8 cellular contexts compared by ENCODE assay signal in genomic region chr3:57164606-57165573, GRCh38. TPM values are rescaled to one million over a fixed set of nuclear protein-coding genes. Genes with fewer than 3 reads are reported as not detected.
DNase-seq lines count a peak whose midpoint lies in the region; ATAC-seq and TF ChIP-seq lines count a peak whose summit lies in the region.

Gene IL17RD (minus strand): TSS chr3:57165353. CDS start chr3:57165286, 67 bp downstream.

- no CpG with 5 or more reads among the region's 100 CpGs for WGBS in H9 (ENCODE audit: extremely low coverage, insufficient read length, low lambda C conversion rate)
- WGBS in endodermal cell (ENCODE audit: insufficient coverage in 1 of 2, insufficient read length in 1 of 2), 2 experiments: 0% methylated on average over 29 to 100 of the region's 100 CpGs

- no peak within 1 kb of the TSS for H2AK5ac ChIP-seq in H9 (ENCODE audit: insufficient read length, low read length)

- no peak within 1 kb of the TSS for H3K27ac ChIP-seq in CD8-positive, alpha-beta T cell (ENCODE audit: low read depth, low read length)
- H3K27ac ChIP-seq in H9 (ENCODE audit: insufficient read length, low read depth, low read length) (no peak within 1 kb of the TSS), endodermal cell (ENCODE audit: low read depth, low read length) (peak within 1 kb of the TSS; percentile 91)

- no peak for TF ChIP-seq CTCF in CD8-positive, alpha-beta T cell (IDR thresholded peaks at IDR 0.05)
- TF ChIP-seq CTCF in H9 (conservative IDR thresholded peaks at IDR 0.05) (no peak), endodermal cell (conservative IDR thresholded peaks at IDR 0.05) (no peak)

- CTCF ChIA-PET in CD8-positive, alpha-beta T cell (lab: Charles Lee): no interaction called here

- no peak within 1 kb of the TSS for H2BK20ac ChIP-seq in H9 (ENCODE audit: low read depth, low read length, poor library complexity, severe bottlenecking)

- H2BK5ac ChIP-seq in H9 (ENCODE audit: insufficient read length, low read length): no peak within 1 kb of the TSS

- H3K4me3 ChIP-seq in CD8-positive, alpha-beta T cell (ENCODE audit: low read depth, low read length): peak within 1 kb of the TSS; percentile 14
- H3K4me3 ChIP-seq in endodermal cell (ENCODE audit: low read length): peak within 1 kb of the TSS; percentile 91

- peaks cover 67% of the 10 kb centered on the region for H3K27me3 Mint-ChIP-seq in CD8-positive, alpha-beta T cell (ENCODE audit: low read depth)
- H3K27me3 Mint-ChIP-seq in H9 (ENCODE audit: low read depth): peaks cover 69% of the 10 kb centered on the region
- no peaks in the 10 kb centered on the region for H3K27me3 Mint-ChIP-seq in endodermal cell (ENCODE audit: insufficient read depth)

- H3K56ac ChIP-seq in H9 (ENCODE audit: insufficient read length, low read depth, low read length): no peak within 1 kb of the TSS

- H3K23me2 ChIP-seq in H9 (ENCODE audit: insufficient read length, low read depth, low read length, poor library complexity, severe bottlenecking): peaks cover 9% of the 10 kb centered on the region

- no peak within 1 kb of the TSS for H3T11ph ChIP-seq in H9 (ENCODE audit: low read length)

- H3K4ac ChIP-seq in H9 (ENCODE audit: low read depth, low read length): no peak within 1 kb of the TSS

- ATAC-seq in CD8-positive, alpha-beta T cell: peak; percentile 55
- no peak for ATAC-seq in GM21526 (IDR thresholded peaks at IDR 0.05; ENCODE audit: low FRiP score, unreplicated experiment)

- H4K8ac ChIP-seq in H9 (replicated peaks; ENCODE audit: insufficient read length, low read depth, low read length): no peak within 1 kb of the TSS

- no peak within 1 kb of the TSS for H4K5ac ChIP-seq in H9 (ENCODE audit: insufficient read length, low read depth, low read length)

- H3K14ac ChIP-seq in H9 (ENCODE audit: insufficient read depth, low read length): peak within 1 kb of the TSS; percentile 87

- H4K91ac ChIP-seq in H9 (ENCODE audit: insufficient read length, low read depth, low read length): no peak within 1 kb of the TSS

- no peak within 1 kb of the TSS for H3K23ac ChIP-seq in H9 (ENCODE audit: insufficient read length, low read depth, low read length)

- peaks cover 7% of the 10 kb centered on the region; the same call in 1 of the 2 replicates for H3K79me2 ChIP-seq in H9 (ENCODE audit: insufficient read depth, low read length)

- H3K4me3 Mint-ChIP-seq in CD8-positive, alpha-beta T cell: peak within 1 kb of the TSS; percentile 83
- H3K4me3 Mint-ChIP-seq in H9 (peak within 1 kb of the TSS; percentile 81 to 93), endodermal cell (peak within 1 kb of the TSS; percentile 96)

- H4K20me1 ChIP-seq in H9 (ENCODE audit: control insufficient read depth, insufficient read depth, insufficient read length): no peaks in the 10 kb centered on the region

- H3K18ac ChIP-seq in H9 (ENCODE audit: insufficient read length, low read depth, low read length): peak within 1 kb of the TSS; percentile 63

- H3K36me3 Mint-ChIP-seq in CD8-positive, alpha-beta T cell: no peaks in the 10 kb centered on the region
- H3K36me3 Mint-ChIP-seq in H9 (ENCODE audit: insufficient read depth in 1 of 3, low read depth in 3 of 3) (peaks cover 0 to 6% (median 3%) of the 10 kb centered on the region in 3 experiments; a peak in 3 of 7 replicates), endodermal cell (ENCODE audit: low read depth) (no peaks in the 10 kb centered on the region)

- no peaks in the 10 kb centered on the region for H3K36me3 ChIP-seq in CD8-positive, alpha-beta T cell (ENCODE audit: insufficient read depth, low read length)
- no peaks in the 10 kb centered on the region for H3K36me3 ChIP-seq in endodermal cell (ENCODE audit: control insufficient read depth, insufficient read depth, low read length)

- H2AFZ ChIP-seq in H9 (ENCODE audit: low read length): no peak within 1 kb of the TSS

- peak within 1 kb of the TSS; percentile 57 for H3K9ac ChIP-seq in H9 (ENCODE audit: extremely low read depth, insufficient read length, low read length)
- H3K9ac ChIP-seq in endodermal cell (ENCODE audit: extremely low read depth, low read length, poor library complexity, severe bottlenecking): peak within 1 kb of the TSS; percentile 62

- DNase-seq in CD8-positive, alpha-beta T cell: peak in 4 of 7 experiments; percentile 16 to 45 (median 34)
- peak; percentile 88 for DNase-seq in H9
- DNase-seq in NCI-H2227 (lab: John Stamatoyannopoulos, UW; ENCODE audit: unreplicated experiment): peak; percentile 87
- peak; percentile 24 to 34 for DNase-seq in activated CD4-positive, alpha-beta T cell treated with anti-CD3 and anti-CD28 coated beads, Interleukin-2, amount 50 U/mL, for 4 hours
- peak; percentile 96 for DNase-seq in endodermal cell
- peak; percentile 91 for DNase-seq in mesenteric fat pad (ENCODE audit: low spot score)
- peak; percentile 51 to 56 for DNase-seq in stimulated activated CD8-positive, alpha-beta memory T cell treated with anti-CD3 and anti-CD28 coated beads, Interleukin-15, amount 100 ng/mL, for 48 hours (ENCODE audit: low read depth in 2 of 2)

- no peaks in the 10 kb centered on the region for H3K79me1 ChIP-seq in H9 (ENCODE audit: insufficient read depth, low read depth, low read length, poor library complexity, severe bottlenecking)

- peaks cover 10% of the 10 kb centered on the region for H3K4me1 ChIP-seq in CD8-positive, alpha-beta T cell (ENCODE audit: insufficient read depth, low read length)
- H3K4me1 ChIP-seq in H9 (ENCODE audit: insufficient read depth, low read length): peaks cover 27% of the 10 kb centered on the region
- peaks cover 40% of the 10 kb centered on the region for H3K4me1 ChIP-seq in endodermal cell (ENCODE audit: control insufficient read depth, insufficient read depth, low read length)

- no peak within 1 kb of the TSS for H2BK120ac ChIP-seq in H9 (ENCODE audit: low read depth, low read length, poor library complexity, severe bottlenecking)

- POLR2A ChIA-PET in CD8-positive, alpha-beta T cell (lab: Charles Lee): no interaction called here

- intact Hi-C loops in CD8-positive, alpha-beta T cell (cut with DNase I, micrococcal nuclease): loop anchor here (2.0 to 5.0 kb wide), 2 partner anchors 52 to 747 kb away; no protein-coding TSS in a partner anchor

- H3K27ac Mint-ChIP-seq in CD8-positive, alpha-beta T cell: no peak within 1 kb of the TSS
- H3K27ac Mint-ChIP-seq in H9: peak within 1 kb of the TSS in 2 of 3 experiments; percentile 83 to 90; a peak in 4 of 7 replicates
- peak within 1 kb of the TSS; percentile 95 for H3K27ac Mint-ChIP-seq in endodermal cell

- H3K27me3 ChIP-seq in CD8-positive, alpha-beta T cell (ENCODE audit: insufficient read depth, low read length): peaks cover 21% of the 10 kb centered on the region
- H3K27me3 ChIP-seq in H9 (ENCODE audit: insufficient read depth, low read length) (no peaks in the 10 kb centered on the region; the same call in 1 of the 2 replicates), endodermal cell (ENCODE audit: control insufficient read depth, insufficient read depth, low read length, poor library complexity, severe bottlenecking) (no peaks in the 10 kb centered on the region)

- no peaks in the 10 kb centered on the region for H3K9me3 Mint-ChIP-seq in CD8-positive, alpha-beta T cell
- H3K9me3 Mint-ChIP-seq in H9 (no peaks in the 10 kb centered on the region; a peak in 1 of 5 replicates), endodermal cell (no peaks in the 10 kb centered on the region)

- peak within 1 kb of the TSS; percentile 70 for H3K4me2 ChIP-seq in H9 (ENCODE audit: insufficient read depth, insufficient read length, low read length)

- peaks cover 12% of the 10 kb centered on the region for H3K4me1 Mint-ChIP-seq in CD8-positive, alpha-beta T cell (ENCODE audit: low read depth)
- peaks cover 51 to 58% of the 10 kb centered on the region in 2 experiments for H3K4me1 Mint-ChIP-seq in H9
- peaks cover 69% of the 10 kb centered on the region for H3K4me1 Mint-ChIP-seq in endodermal cell

- no peak within 1 kb of the TSS for H2BK15ac ChIP-seq in H9 (ENCODE audit: low read depth, low read length)

- no peaks in the 10 kb centered on the region for H3K9me3 ChIP-seq in CD8-positive, alpha-beta T cell (ENCODE audit: low read length)
- H3K9me3 ChIP-seq in H9 (ENCODE audit: control insufficient read depth, low read depth, low read length) (no peaks in the 10 kb centered on the region), endodermal cell (ENCODE audit: control insufficient read depth, low read length) (no peaks in the 10 kb centered on the region)

- no peak within 1 kb of the TSS for H2BK12ac ChIP-seq in H9 (ENCODE audit: insufficient read length, low read depth, low read length)

RNA-seq across cellular contexts. Expression of gene IL17RD, which starts in this region (rescaled TPM):
- total RNA-seq in CD8-positive, alpha-beta T cell: not detected
- total RNA-seq in H9 (2021) (29.3 and 31.7 TPM in 2 replicates), endodermal cell (10 to 100 TPM; 47.1 to 71.3 TPM), mesenteric fat pad (3.5 TPM)
- 51.2 TPM for polyA plus RNA-seq in endodermal cell (2013, experiment 1 of 2)
- 54.8 TPM for polyA plus RNA-seq in endodermal cell (2013, experiment 2 of 2)

Comparison
In these comparisons a context has a peak if more than half of its experiments do, and no peak if none do; other contexts are left out.
1. Peak in DNase-seq, ATAC-seq and H3K4me3 ChIP-seq in CD8-positive, alpha-beta T cell; RNA of the gene not detected or under 1 TPM.
2. DNase-seq: peak in every context shown above with its lines; median percentile 96 in endodermal cell; 91 in mesenteric fat pad; 88 in H9; 87 in NCI-H2227; 54 in stimulated activated CD8-positive, alpha-beta memory T cell treated with anti-CD3 and anti-CD28 coated beads, Interleukin-15, amount 100 ng/mL, for 48 hours; 34 in CD8-positive, alpha-beta T cell; 29 in activated CD4-positive, alpha-beta T cell treated with anti-CD3 and anti-CD28 coated beads, Interleukin-2, amount 50 U/mL, for 4 hours.